19 cellular contexts compared by ENCODE assay signal in the genomic region with DNA sequence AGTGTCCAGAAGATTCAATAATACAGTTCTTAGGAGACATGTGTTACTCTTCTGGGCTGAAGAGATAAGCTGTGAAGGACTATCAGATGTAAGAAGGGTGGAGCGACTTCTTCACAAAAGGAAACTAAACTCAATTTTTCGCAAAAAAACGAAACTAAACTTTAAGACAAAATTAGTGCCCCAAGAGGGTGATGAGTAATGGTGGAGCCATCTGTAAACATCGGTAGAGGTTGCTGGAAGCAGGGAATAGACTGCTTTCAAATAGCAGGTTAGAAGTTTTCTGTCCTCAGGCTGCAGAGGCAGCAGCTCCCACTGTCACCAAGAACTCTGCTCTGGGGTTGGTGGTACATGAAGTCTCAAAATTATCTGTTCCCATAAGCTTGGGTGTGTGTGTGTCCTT.
DNase-seq lines count a peak whose midpoint lies in the region; ATAC-seq, FAIRE-seq and TF ChIP-seq lines count a peak whose summit lies in the region.
"Had no signal": no experiment of that assay in that cellular context is flagged by ENCODE, and none has a peak within 500 bp of the region (broad histone marks: within the 10 kb centered on the region; RNA-seq: fewer than 3 reads in every experiment).

No MANE protein-coding gene starts in this region.

- H3K4me2 ChIP-seq in A549 (peak overlapping the region; percentile 63), fibroblast of lung (ENCODE audit: extremely low read depth, insufficient read depth, low read length) (peak overlapping the region; percentile 52)
- H3K4me2 ChIP-seq: KMS-11 had no signal

- peak; percentile 39 for FAIRE-seq in A549 (lab: Jason Lieb, UNC)
- FAIRE-seq: A204.1 had no signal

- no peak for TF ChIP-seq EP300 in A549 (IDR thresholded peaks at IDR 0.05)

- H3K9me3 ChIP-seq in A549 (no peaks in the 10 kb centered on the region), SJSA1 (replicated peaks) (no peaks in the 10 kb centered on the region), fibroblast of lung (ENCODE audit: control insufficient read depth, insufficient read depth, low read depth, low read length) (no peaks in the 10 kb centered on the region), Peyer's patch (no peaks in the 10 kb centered on the region), ascending aorta (no peaks in the 10 kb centered on the region)
- H3K9me3 ChIP-seq: adrenal gland had no signal

- intact Hi-C loops in ascending aorta (cut with DNase I), result no loop called here

- POLR2A ChIA-PET in A549 (lab: Yijun Ruan, JAX), result no interaction called here

- no peaks in the 10 kb centered on the region for H3K79me2 ChIP-seq in fibroblast of lung (ENCODE audit: control insufficient read depth, insufficient read depth, low read length)

- no peaks in the 10 kb centered on the region for H4K20me1 ChIP-seq in fibroblast of lung (ENCODE audit: control insufficient read depth, extremely low read depth, insufficient read depth, low read length)

- H2AFZ ChIP-seq in fibroblast of lung (ENCODE audit: low read length), result peak overlapping the region; percentile 8

- H3K36me3 ChIP-seq in SJSA1 (no peaks in the 10 kb centered on the region), fibroblast of lung (ENCODE audit: control insufficient read depth, insufficient read depth, low read length) (no peaks in the 10 kb centered on the region), Peyer's patch (no peaks in the 10 kb centered on the region), ascending aorta (no peaks in the 10 kb centered on the region)
- H3K36me3 ChIP-seq: adrenal gland had no signal

- no peak overlapping the region for H3K9ac ChIP-seq in fibroblast of lung (ENCODE audit: insufficient read depth, low read length)
- H3K9ac ChIP-seq: KMS-11 had no signal

- 27% methylated on average over 4 of the region's 4 CpGs for WGBS in A549 (ENCODE audit: missing lambda C conversion rate)

- TF ChIP-seq RAD21 in A549 (conservative IDR thresholded peaks at IDR 0.05 in 1 of 2, IDR thresholded peaks at IDR 0.05 in 1 of 2), result no peak

- no peak for TF ChIP-seq CTCF in A549 (IDR thresholded peaks at IDR 0.05)
- no peak for TF ChIP-seq CTCF in fibroblast of lung (conservative IDR thresholded peaks at IDR 0.05 in 1 of 2, IDR thresholded peaks at IDR 0.05 in 1 of 2; ENCODE audit: low read depth in 1 of 2, low read length in 2 of 2)
- no peak for TF ChIP-seq CTCF in Peyer's patch (IDR thresholded peaks at IDR 0.05)
- TF ChIP-seq CTCF in ascending aorta (IDR thresholded peaks at IDR 0.05), result no peak

- H3K4me1 ChIP-seq in A549, result peaks cover 18% of the 10 kb centered on the region
- H3K4me1 ChIP-seq in SJSA1 (replicated peaks), result peaks cover 25% of the 10 kb centered on the region
- H3K4me1 ChIP-seq in fibroblast of lung (ENCODE audit: control insufficient read depth, extremely low read depth, insufficient read depth, low read length), result peaks cover 2% of the 10 kb centered on the region
- no peaks in the 10 kb centered on the region for H3K4me1 ChIP-seq in Peyer's patch
- no peaks in the 10 kb centered on the region for H3K4me1 ChIP-seq in ascending aorta
- H3K4me1 ChIP-seq: adrenal gland had no signal

- TF ChIP-seq POLR2A in A549 (IDR thresholded peaks at IDR 0.05; ENCODE audit: low read length), result no peak
- no peak for TF ChIP-seq POLR2A in Peyer's patch (IDR thresholded peaks at IDR 0.05)

- H3K27me3 ChIP-seq in SJSA1 (replicated peaks), result no peaks in the 10 kb centered on the region
- no peaks in the 10 kb centered on the region for H3K27me3 ChIP-seq in fibroblast of lung (ENCODE audit: control insufficient read depth, insufficient read depth, low read length)
- H3K27me3 ChIP-seq in Peyer's patch, result no peaks in the 10 kb centered on the region
- no peaks in the 10 kb centered on the region for H3K27me3 ChIP-seq in ascending aorta
- H3K27me3 ChIP-seq: adrenal gland had no signal

- H3K4me3 ChIP-seq in A549 (no peak overlapping the region), SJSA1 (peak overlapping the region; percentile 24), fibroblast of lung (replicated peaks in 1 of 4; ENCODE audit: control extremely low read depth in 1 of 4, insufficient read depth in 1 of 4, low read depth in 3 of 4, low read length in 4 of 4) (no peak overlapping the region), Peyer's patch (no peak overlapping the region), ascending aorta (no peak overlapping the region)
- H3K4me3 ChIP-seq: adrenal gland had no signal

- peak overlapping the region in 1 of 2 experiments; percentile 22; a peak in 2 of 6 replicates for H3K27ac ChIP-seq in A549
- H3K27ac ChIP-seq in SJSA1, result peak overlapping the region; percentile 26; the same call in 1 of the 2 replicates
- no peak overlapping the region for H3K27ac ChIP-seq in fibroblast of lung (ENCODE audit: insufficient read depth, low read length)
- no peak overlapping the region for H3K27ac ChIP-seq in Peyer's patch
- no peak overlapping the region for H3K27ac ChIP-seq in ascending aorta
- H3K27ac ChIP-seq: adrenal gland, HL-60, KMS-11 had no signal

- ATAC-seq in A549, result peak; percentile 51 to 73; a peak in 4 of 6 replicates
- ATAC-seq in left lobe of liver, result no peak
- ATAC-seq: left colon; stimulated activated naive CD8-positive, alpha-beta T cell treated with anti-CD3 and anti-CD28 coated beads, Interleukin-15, Interleukin-2, amounts not matched to agents 100 U/mL and 50 U/mL, for 24 hours had no signal

- CTCF ChIA-PET in A549 (lab: Yijun Ruan, JAX), result interaction anchor here (1.6 kb wide), 1 partner anchor 111 kb away, joined by 3 read pairs; a partner anchor contains a TSS

- DNase-seq in A549 (ENCODE audit: low read depth in 1 of 2, low spot score in 1 of 2) (peak in 1 of 2 experiments; percentile 9), HCEC 1CT (peak; percentile 33), SJSA1 (ENCODE audit: low read depth in 1 of 2, low spot score in 2 of 2) (peak; percentile 55 to 57), fibroblast of lung (ENCODE audit: low read depth in 2 of 2) (peak; percentile 14 to 30), left lobe of liver (ENCODE audit: low spot score) (no peak), Peyer's patch (no peak), ascending aorta (ENCODE audit: low spot score in 2 of 2) (no peak), DMS53 treated with DMSO at 0.1 percent for 48 hours (lab: John Stamatoyannopoulos, UW; ENCODE audit: unreplicated experiment) (no peak)
- DNase-seq: activated CD4-positive, CD25-positive, alpha-beta regulatory T cell treated with anti-CD3 and anti-CD28 coated beads, Interleukin-2, amount 50 U/mL, for 72 hours; adrenal gland; CD4-positive, alpha-beta memory T cell; DND-41; effector memory CD4-positive, alpha-beta T cell; left colon; stimulated activated naive CD8-positive, alpha-beta T cell treated with anti-CD3 and anti-CD28 coated beads, Interleukin-15, Interleukin-2, amounts not matched to agents 100 U/mL and 50 U/mL, for 24 hours; T-helper 2 cell had no signal

TF ChIP-seq in A549, 52 proteins besides CTCF, POLR2A, EP300 and RAD21:
- no peak for TF ChIP-seq MAZ (IDR thresholded peaks at IDR 0.05; ENCODE audit: borderline replicate concordance, low read depth, low read length)
- TF ChIP-seq, protein P1, sequence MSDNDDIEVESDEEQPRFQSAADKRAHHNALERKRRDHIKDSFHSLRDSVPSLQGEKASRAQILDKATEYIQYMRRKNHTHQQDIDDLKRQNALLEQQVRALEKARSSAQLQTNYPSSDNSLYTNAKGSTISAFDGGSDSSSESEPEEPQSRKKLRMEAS (IDR thresholded peaks at IDR 0.05), result no peak
- no peak for TF ChIP-seq NR3C1 (IDR thresholded peaks at IDR 0.05)
- TF ChIP-seq, protein P2, sequence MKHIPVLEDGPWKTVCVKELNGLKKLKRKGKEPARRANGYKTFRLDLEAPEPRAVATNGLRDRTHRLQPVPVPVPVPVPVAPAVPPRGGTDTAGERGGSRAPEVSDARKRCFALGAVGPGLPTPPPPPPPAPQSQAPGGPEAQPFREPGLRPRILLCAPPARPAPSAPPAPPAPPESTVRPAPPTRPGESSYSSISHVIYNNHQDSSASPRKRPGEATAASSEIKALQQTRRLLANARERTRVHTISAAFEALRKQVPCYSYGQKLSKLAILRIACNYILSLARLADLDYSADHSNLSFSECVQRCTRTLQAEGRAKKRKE (CRISPR knock-in tag; IDR thresholded peaks at IDR 0.05; ENCODE audit: low read depth), result no peak
- TF ChIP-seq MAFK (IDR thresholded peaks at IDR 0.05; ENCODE audit: partially characterized antibody), result no peak
- no peak for TF ChIP-seq ZC3H11A (IDR thresholded peaks at IDR 0.05)
- no peak for TF ChIP-seq SMC3 (IDR thresholded peaks at IDR 0.05)
- TF ChIP-seq JUNB (IDR thresholded peaks at IDR 0.05), result no peak
- no peak for TF ChIP-seq FOXS1 (CRISPR knock-in tag; IDR thresholded peaks at IDR 0.05)
- TF ChIP-seq, protein P3, sequence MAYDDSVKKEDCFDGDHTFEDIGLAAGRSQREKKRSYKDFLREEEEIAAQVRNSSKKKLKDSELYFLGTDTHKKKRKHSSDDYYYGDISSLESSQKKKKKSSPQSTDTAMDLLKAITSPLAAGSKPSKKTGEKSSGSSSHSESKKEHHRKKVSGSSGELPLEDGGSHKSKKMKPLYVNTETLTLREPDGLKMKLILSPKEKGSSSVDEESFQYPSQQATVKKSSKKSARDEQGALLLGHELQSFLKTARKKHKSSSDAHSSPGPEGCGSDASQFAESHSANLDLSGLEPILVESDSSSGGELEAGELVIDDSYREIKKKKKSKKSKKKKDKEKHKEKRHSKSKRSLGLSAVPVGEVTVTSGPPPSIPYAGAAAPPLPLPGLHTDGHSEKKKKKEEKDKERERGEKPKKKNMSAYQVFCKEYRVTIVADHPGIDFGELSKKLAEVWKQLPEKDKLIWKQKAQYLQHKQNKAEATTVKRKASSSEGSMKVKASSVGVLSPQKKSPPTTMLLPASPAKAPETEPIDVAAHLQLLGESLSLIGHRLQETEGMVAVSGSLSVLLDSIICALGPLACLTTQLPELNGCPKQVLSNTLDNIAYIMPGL (CRISPR knock-in tag; IDR thresholded peaks at IDR 0.05; ENCODE audit: borderline replicate concordance), result no peak
- no peak for TF ChIP-seq TFCP2L1 (CRISPR knock-in tag; IDR thresholded peaks at IDR 0.05)
- TF ChIP-seq, protein P4, sequence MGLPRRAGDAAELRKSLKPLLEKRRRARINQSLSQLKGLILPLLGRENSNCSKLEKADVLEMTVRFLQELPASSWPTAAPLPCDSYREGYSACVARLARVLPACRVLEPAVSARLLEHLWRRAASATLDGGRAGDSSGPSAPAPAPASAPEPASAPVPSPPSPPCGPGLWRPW (IDR thresholded peaks at IDR 0.05), result no peak

Comparison
In these comparisons a context has a peak if more than half of its experiments do, and no peak if none do; other contexts are left out.
1. DNase-seq: peak in HCEC 1CT (single experiment), SJSA1 (2 of 2) and fibroblast of lung (2 of 2); none in left lobe of liver (single experiment), Peyer's patch (0 of 3), ascending aorta (0 of 2) and DMS53 treated with DMSO at 0.1 percent for 48 hours (single experiment).